ENCODE assay signal across 8 cellular contexts in the genomic region with DNA sequence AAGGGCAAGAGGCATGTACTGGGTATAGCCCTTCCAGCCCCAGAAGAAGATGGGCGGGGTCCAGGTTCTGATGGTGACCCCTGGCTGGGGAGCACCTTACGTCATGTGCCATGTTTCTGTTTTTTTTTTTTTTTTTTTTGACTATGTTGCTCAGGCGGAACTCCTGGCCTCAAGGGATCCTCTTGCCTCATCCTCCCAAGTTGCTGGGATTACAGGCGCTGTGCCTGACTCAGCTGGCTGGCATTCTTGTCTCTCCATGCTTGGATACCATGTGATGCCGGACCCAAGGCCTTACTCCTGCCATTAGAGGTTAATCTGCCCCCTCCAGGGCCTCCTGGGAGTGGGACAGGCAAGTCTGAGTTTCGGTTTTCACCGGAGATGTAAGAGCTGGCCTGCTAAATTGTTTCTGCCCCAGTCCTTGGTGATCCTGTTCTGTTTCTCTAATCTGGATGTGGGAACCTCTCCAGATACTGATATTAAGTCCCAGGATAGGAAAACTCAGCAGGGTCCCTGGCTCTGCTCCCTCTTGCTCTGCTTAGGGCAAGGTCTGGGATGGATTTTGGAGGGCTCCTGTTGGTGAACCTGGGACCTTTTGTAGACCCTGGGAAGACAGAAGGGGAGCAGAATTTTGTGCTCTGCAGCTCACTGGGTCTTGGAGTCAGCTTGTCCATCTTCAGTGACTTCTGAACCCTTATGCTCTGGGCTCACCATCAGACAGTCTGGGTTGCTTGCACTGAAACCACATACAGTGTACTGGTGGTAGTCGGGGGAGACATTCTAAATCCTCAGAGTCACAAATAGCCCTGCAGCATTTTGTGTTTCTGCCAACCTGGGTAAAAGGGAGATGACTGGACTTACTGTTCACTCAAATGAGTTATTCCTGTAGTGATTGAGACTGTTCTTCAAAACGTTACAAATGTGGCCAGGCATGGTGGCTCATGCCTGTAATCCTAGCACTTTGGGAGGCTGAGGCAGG. TPM values are rescaled to one million over a fixed set of nuclear protein-coding genes. Genes with fewer than 3 reads are reported as not detected.
DNase-seq lines count a peak whose midpoint lies in the region; ATAC-seq and TF ChIP-seq lines count a peak whose summit lies in the region.
"Had no signal": no experiment of that assay in that cellular context is flagged by ENCODE, and none has a peak within 500 bp of the region (broad histone marks: within the 10 kb centered on the region; RNA-seq: fewer than 3 reads in every experiment).

No MANE protein-coding gene starts in this region.

- no peaks in the 10 kb centered on the region for H3K27me3 ChIP-seq in HUES6 (ENCODE audit: control insufficient read depth, insufficient read depth, low read length)
- no peaks in the 10 kb centered on the region for H3K27me3 ChIP-seq in breast epithelium
- no peaks in the 10 kb centered on the region for H3K27me3 ChIP-seq in prostate gland (replicated peaks; ENCODE audit: insufficient read depth)

- no peak for TF ChIP-seq POLR2A in breast epithelium (IDR thresholded peaks at IDR 0.05)
- no peak for TF ChIP-seq POLR2A in prostate gland (IDR thresholded peaks at IDR 0.05)

- H3K4me1 ChIP-seq in HUES6 (ENCODE audit: control insufficient read depth, insufficient read depth, low read length) (peaks cover 53% of the 10 kb centered on the region), breast epithelium (peaks cover 12 to 22% of the 10 kb centered on the region in 2 donors), urinary bladder (ENCODE audit: insufficient read depth) (no peaks in the 10 kb centered on the region), prostate gland (replicated peaks) (peaks cover 6% of the 10 kb centered on the region)

- H3K36me3 Mint-ChIP-seq in T-cell = no peaks in the 10 kb centered on the region

- H3K27ac ChIP-seq in HUES6 (ENCODE audit: low read depth, low read length) = peak overlapping the region; percentile 5; the same call in 1 of the 2 replicates
- peak overlapping the region; percentile 65 to 90 for H3K27ac ChIP-seq in breast epithelium
- peak overlapping the region; percentile 55 for H3K27ac ChIP-seq in urinary bladder (ENCODE audit: low read depth)
- peak overlapping the region in 1 of 2 donors; percentile 33 for H3K27ac ChIP-seq in prostate gland

- H3K4me3 ChIP-seq in HUES6 (ENCODE audit: low read depth, low read length) = no peak overlapping the region
- H3K4me3 ChIP-seq in breast epithelium = peak overlapping the region in 1 of 3 donors; percentile 10
- H3K4me3 ChIP-seq in urinary bladder (ENCODE audit: low read depth, low read length) = no peak overlapping the region
- H3K4me3 ChIP-seq in prostate gland = no peak overlapping the region

- no peaks in the 10 kb centered on the region for H3K4me1 Mint-ChIP-seq in T-cell

- no peak overlapping the region for H3K27ac Mint-ChIP-seq in T-cell

- DNase-seq in breast epithelium (ENCODE audit: low spot score in 2 of 2) = peak in 1 of 2 donors; percentile 71
- peak; percentile 60 for DNase-seq in left kidney (ENCODE audit: low read depth, low spot score)
- no peak for DNase-seq in UCSD-AML1 (lab: John Stamatoyannopoulos, UW; ENCODE audit: unreplicated experiment)
- DNase-seq in T-cell = no peak
- DNase-seq in prostate gland (ENCODE audit: low spot score) = no peak
- DNase-seq: stimulated activated CD4-positive, alpha-beta T cell treated with anti-CD3 and anti-CD28 coated beads, Interleukin-2, amount 100 ng/mL, for 24 hours had no signal

- POLR2A ChIA-PET in T-cell (lab: Charles Lee) = interaction anchor here in 1 of 2 donors (0.6 kb wide), 1 partner anchor 107 kb away, joined by 6 read pairs; the partner anchor contains the start of genes KLHDC3 and MEA1

- ATAC-seq in T-cell (replicated peaks in 1 of 4) = no peak

- H3K9ac ChIP-seq in HUES6 (ENCODE audit: low read length) = no peak overlapping the region

- no peak overlapping the region for H3K4me3 Mint-ChIP-seq in T-cell

- no peaks in the 10 kb centered on the region for H3K9me3 Mint-ChIP-seq in T-cell

- H3K9me3 ChIP-seq in HUES6 (ENCODE audit: control insufficient read depth, insufficient read depth, low read depth, low read length) (no peaks in the 10 kb centered on the region), breast epithelium (no peaks in the 10 kb centered on the region), prostate gland (no peaks in the 10 kb centered on the region)

- CTCF ChIA-PET in T-cell (lab: Charles Lee) = no interaction called here

- TF ChIP-seq CTCF in breast epithelium (IDR thresholded peaks at IDR 0.05) = no peak
- no peak for TF ChIP-seq CTCF in prostate gland (IDR thresholded peaks at IDR 0.05)

- peaks cover 0 to 6% of the 10 kb centered on the region in 2 donors for H3K27me3 Mint-ChIP-seq in T-cell

- no peaks in the 10 kb centered on the region for H3K36me3 ChIP-seq in HUES6 (ENCODE audit: control insufficient read depth, insufficient read depth, low read length)
- H3K36me3 ChIP-seq in breast epithelium = no peaks in the 10 kb centered on the region
- no peaks in the 10 kb centered on the region for H3K36me3 ChIP-seq in urinary bladder (ENCODE audit: insufficient read depth)
- H3K36me3 ChIP-seq in prostate gland = no peaks in the 10 kb centered on the region

- intact Hi-C loops in breast epithelium (cut with DNase I; ENCODE audit: low total_unique reads) (no loop called here), prostate gland (cut with DNase I) (no loop called here)

- WGBS in urinary bladder = 34% methylated on average over 9 of the region's 9 CpGs
- WGBS in prostate gland = 61% methylated on average over 9 of the region's 9 CpGs

RNA-seq across cellular contexts. Expression of gene PTK7, which starts 45.1 kb away (rescaled TPM):
- 10 to 100 TPM in 2 of 3 donors, 1 to 10 TPM in 1; 7.0 to 57.1 (median 52.1) TPM for total RNA-seq in breast epithelium
- 89.6 TPM for total RNA-seq in urinary bladder
- polyA plus RNA-seq in urinary bladder = 49.6 TPM
- 10 to 100 TPM in 2 of 5 donors, 1 to 10 TPM in 2, under 1 TPM in 1; 0.56 to 11.3 (median 1.6) TPM for total RNA-seq in T-cell
- total RNA-seq in prostate gland = 10 to 100 TPM; 83.3 to 85.2 TPM

RNA-seq across cellular contexts. Expression of gene SRF, which starts 49.8 kb away (rescaled TPM):
- total RNA-seq in breast epithelium (10 to 100 TPM; 18.1 to 32.1 (median 28.5) TPM), urinary bladder (19.2 TPM), T-cell (10 to 100 TPM; 19.6 to 34.1 (median 33.7) TPM), prostate gland (10 to 100 TPM; 40.5 to 56.3 TPM)
- 116 TPM for polyA plus RNA-seq in urinary bladder
